In genomic region chr6:139920027-139920851, GRCh38 we compare ENCODE assay signal across 13 cellular contexts.
DNase-seq lines count a peak whose midpoint lies in the region; ATAC-seq, FAIRE-seq and TF ChIP-seq lines count a peak whose summit lies in the region.
"Had no signal": no experiment of that assay in that cellular context is flagged by ENCODE, and none has a peak within 500 bp of the region (broad histone marks: within the 10 kb centered on the region; RNA-seq: fewer than 3 reads in every experiment).

No MANE protein-coding gene starts in this region.

- H3K4me3 Mint-ChIP-seq in H9, result peak overlapping the region in 1 of 2 experiments; percentile 5; a peak in 1 of 5 replicates
- H3K4me3 Mint-ChIP-seq: activated naive CD8-positive, alpha-beta T cell had no signal

- no peak overlapping the region for H2AFZ ChIP-seq in H9 (ENCODE audit: low read length)
- no peak overlapping the region; the same call in 1 of the 2 replicates for H2AFZ ChIP-seq in GM12878 (ENCODE audit: control insufficient read depth, low read depth, low read length)
- peak overlapping the region; percentile 58 for H2AFZ ChIP-seq in osteoblast (ENCODE audit: low read length)

- H3K4me2 ChIP-seq in H9 (ENCODE audit: insufficient read depth, insufficient read length, low read length) (no peak overlapping the region), GM12878 (ENCODE audit: control insufficient read depth, insufficient read depth) (no peak overlapping the region), osteoblast (ENCODE audit: insufficient read depth, low read length) (no peak overlapping the region)

- H3K4me1 Mint-ChIP-seq in H9, result peaks cover 22 to 28% of the 10 kb centered on the region in 2 experiments

- no peak overlapping the region for H2AK5ac ChIP-seq in H9 (ENCODE audit: insufficient read length, low read length)

- H2BK15ac ChIP-seq in H9 (ENCODE audit: low read depth, low read length), result no peak overlapping the region

- SMC1A ChIA-PET in GM12878 (lab: Charles Lee; ENCODE audit: uncharacterized antibody, unreplicated experiment), result interaction anchor here (0.7 to 7.8 kb wide), 5 partner anchors 9 to 57 kb away, joined by 3 to 39 read pairs (median 13); no protein-coding TSS in a partner anchor

- H3T11ph ChIP-seq in H9 (ENCODE audit: low read length), result no peak overlapping the region

- no peak overlapping the region for H3K18ac ChIP-seq in H9 (ENCODE audit: insufficient read length, low read depth, low read length)

- no peaks in the 10 kb centered on the region for H3K79me1 ChIP-seq in H9 (ENCODE audit: insufficient read depth, low read depth, low read length, poor library complexity, severe bottlenecking)

- peak overlapping the region; percentile 44 for H3K4me3 ChIP-seq in NB4 (ENCODE audit: low read depth, low read length)
- no peak overlapping the region for H3K4me3 ChIP-seq in GM12878
- H3K4me3 ChIP-seq in osteoblast (ENCODE audit: insufficient read depth, low read length), result no peak overlapping the region
- H3K4me3 ChIP-seq in brain microvascular endothelial cell (ENCODE audit: low read depth, low read length), result no peak overlapping the region
- H3K4me3 ChIP-seq in effector memory CD4-positive, alpha-beta T cell (ENCODE audit: insufficient read depth, low read depth, low read length, poor library complexity, severe bottlenecking), result no peak overlapping the region

- H3K36me3 Mint-ChIP-seq in H9 (ENCODE audit: insufficient read depth in 1 of 3, low read depth in 3 of 3), result peaks cover 0 to 2% (median 0%) of the 10 kb centered on the region in 3 experiments; a peak in 2 of 7 replicates
- H3K36me3 Mint-ChIP-seq: activated naive CD8-positive, alpha-beta T cell had no signal

- no peak overlapping the region for H4K8ac ChIP-seq in H9 (replicated peaks; ENCODE audit: insufficient read length, low read depth, low read length)

- no peaks in the 10 kb centered on the region for H3K79me2 ChIP-seq in H9 (ENCODE audit: insufficient read depth, low read length)
- no peaks in the 10 kb centered on the region for H3K79me2 ChIP-seq in GM12878 (ENCODE audit: control insufficient read depth, insufficient read depth, low read length)
- no peaks in the 10 kb centered on the region for H3K79me2 ChIP-seq in osteoblast (ENCODE audit: insufficient read depth, low read length)

- H4K20me1 ChIP-seq in H9 (ENCODE audit: control insufficient read depth, insufficient read depth, insufficient read length), result no peaks in the 10 kb centered on the region
- no peaks in the 10 kb centered on the region for H4K20me1 ChIP-seq in GM12878 (ENCODE audit: control insufficient read depth, insufficient read depth)
- no peaks in the 10 kb centered on the region for H4K20me1 ChIP-seq in osteoblast (ENCODE audit: insufficient read depth, low read length)

- peak overlapping the region; percentile 1 to 73 (median 2); a peak in 5 of 7 replicates for H3K27ac Mint-ChIP-seq in H9
- H3K27ac Mint-ChIP-seq: activated naive CD8-positive, alpha-beta T cell had no signal

- intact Hi-C loops in GM12878 (cut with micrococcal nuclease; ENCODE audit: unreplicated experiment), result no loop called here

- no peaks in the 10 kb centered on the region for H3K27me3 Mint-ChIP-seq in H9 (ENCODE audit: low read depth)

- no peak for TF ChIP-seq POLR2A in NB4 (IDR thresholded peaks at IDR 0.05; ENCODE audit: extremely low read depth, insufficient read length)
- TF ChIP-seq POLR2A in GM12878 (IDR thresholded peaks at IDR 0.05; ENCODE audit: low read depth, low read length), result no peak

- no peak overlapping the region for H4K5ac ChIP-seq in H9 (ENCODE audit: insufficient read length, low read depth, low read length)

- no peak for TF ChIP-seq EP300 in GM12878 (IDR thresholded peaks at IDR 0.05; ENCODE audit: borderline replicate concordance in 1 of 2, control insufficient read depth in 1 of 2, low read depth in 2 of 2, low read length in 2 of 2)

- no peak for TF ChIP-seq CTCF in H9 (conservative IDR thresholded peaks at IDR 0.05)
- no peak for TF ChIP-seq CTCF in NB4 (IDR thresholded peaks at IDR 0.05; ENCODE audit: low read depth, low read length)
- no peak for TF ChIP-seq CTCF in GM12878 (IDR thresholded peaks at IDR 0.05 in 2 of 3, conservative IDR thresholded peaks at IDR 0.05 in 1 of 3; ENCODE audit: control insufficient read depth in 2 of 3, extremely low read depth in 1 of 3, insufficient read depth in 1 of 3, low read depth in 3 of 3, low read length in 3 of 3)
- TF ChIP-seq CTCF in osteoblast (IDR thresholded peaks at IDR 0.05; ENCODE audit: extremely low read depth, low read depth, low read length), result no peak
- no peak for TF ChIP-seq CTCF in brain microvascular endothelial cell (IDR thresholded peaks at IDR 0.05; ENCODE audit: low read depth, low read length, missing control alignments)

- no peak overlapping the region for H3K56ac ChIP-seq in H9 (ENCODE audit: insufficient read length, low read depth, low read length)

- FAIRE-seq in GM12878 (lab: Jason Lieb, UNC), result no peak
- FAIRE-seq: colon, keratinocyte had no signal

- no peak overlapping the region for H3K4ac ChIP-seq in H9 (ENCODE audit: low read depth, low read length)

- H4K91ac ChIP-seq in H9 (ENCODE audit: insufficient read length, low read depth, low read length), result no peak overlapping the region

- DNase-seq in H9 (no peak), NB4 (ENCODE audit: low read depth) (peak; percentile 72), GM12878 (ENCODE audit: low read depth, low spot score) (no peak), osteoblast (ENCODE audit: insufficient read length, low spot score, missing footprints) (peak; percentile 30), brain microvascular endothelial cell (no peak)
- no peak for DNase-seq in activated CD4-positive, alpha-beta T cell treated with anti-CD3 and anti-CD28 coated beads, Interleukin-2, amount 50 U/mL, for 48 hours
- no peak for DNase-seq in effector memory CD4-positive, alpha-beta T cell
- DNase-seq: Caco-2; NCI-H526 treated with DMSO at 0.1 percent for 48 hours; stimulated activated naive CD8-positive, alpha-beta T cell treated with anti-CD3 and anti-CD28 coated beads, Interleukin-15, Interleukin-2, amounts not matched to agents 100 U/mL and 50 U/mL, for 24 hours had no signal

- no peaks in the 10 kb centered on the region for H3K4me1 ChIP-seq in H9 (ENCODE audit: insufficient read depth, low read length)
- peaks cover 3% of the 10 kb centered on the region; the same call in 1 of the 2 replicates for H3K4me1 ChIP-seq in GM12878 (ENCODE audit: control insufficient read depth, insufficient read depth, low read length)
- peaks cover 4% of the 10 kb centered on the region for H3K4me1 ChIP-seq in osteoblast (ENCODE audit: insufficient read depth, low read length)
- no peaks in the 10 kb centered on the region for H3K4me1 ChIP-seq in effector memory CD4-positive, alpha-beta T cell (ENCODE audit: control insufficient read depth, insufficient read depth, low read length, poor library complexity, severe bottlenecking)

- H3K27me3 ChIP-seq in H9 (ENCODE audit: insufficient read depth, low read length) (no peaks in the 10 kb centered on the region), GM12878 (replicated peaks in 1 of 2; ENCODE audit: control insufficient read depth in 2 of 2, insufficient read depth in 2 of 2, low read length in 1 of 2) (no peaks in the 10 kb centered on the region; a peak in 1 of 4 replicates), osteoblast (ENCODE audit: insufficient read depth, low read length) (no peaks in the 10 kb centered on the region), brain microvascular endothelial cell (replicated peaks) (no peaks in the 10 kb centered on the region)
- H3K27me3 ChIP-seq in effector memory CD4-positive, alpha-beta T cell (replicated peaks; ENCODE audit: control insufficient read depth, insufficient read depth, low read length, poor library complexity, severe bottlenecking), result no peaks in the 10 kb centered on the region

- WGBS in H9 (ENCODE audit: extremely low coverage, insufficient read length, low lambda C conversion rate), result no CpG with 5 or more reads among the region's 8 CpGs
- WGBS in GM12878 (ENCODE audit: insufficient coverage, insufficient replicate concordance, low lambda C conversion rate, missing lambda C conversion rate), result 21% methylated on average over 8 of the region's 8 CpGs

- H3K27ac ChIP-seq in H9 (ENCODE audit: insufficient read length, low read depth, low read length) (no peak overlapping the region), GM12878 (ENCODE audit: control insufficient read depth, insufficient read depth) (no peak overlapping the region), osteoblast (ENCODE audit: low read depth, low read length) (no peak overlapping the region), brain microvascular endothelial cell (no peak overlapping the region)
- no peak overlapping the region for H3K27ac ChIP-seq in effector memory CD4-positive, alpha-beta T cell (ENCODE audit: insufficient read depth, low read length, poor library complexity, severe bottlenecking)

- no TSS peak for BruUV-seq in GM12878 (replicated peaks; lab: Mats Ljungman, UMichigan)

- in situ Hi-C loops in GM12878 (cut with MboI) (no loop called here), brain microvascular endothelial cell (cut with HindIII; ENCODE audit: low pct_ligation_motif_present, low sequenced_read_pairs) (no loop called here)

- POLR2A ChIA-PET in GM12878 (lab: Charles Lee), result interaction anchor here (1.1 kb wide), 1 partner anchor 17 kb away, joined by 8 read pairs; no protein-coding TSS in a partner anchor

- RAD21 ChIA-PET in GM12878 (lab: Charles Lee; ENCODE audit: unreplicated experiment), result interaction anchor here (0.6 to 3.1 kb wide), 10 partner anchors 16 to 551 kb away, joined by 3 to 18 read pairs (median 3); partner anchors contain the start of gene CITED2

- no peak overlapping the region for H3K14ac ChIP-seq in H9 (ENCODE audit: insufficient read depth, low read length)

- no peaks in the 10 kb centered on the region for H3K9me3 Mint-ChIP-seq in H9

- no peak overlapping the region for H2BK20ac ChIP-seq in H9 (ENCODE audit: low read depth, low read length, poor library complexity, severe bottlenecking)

- CTCF ChIA-PET in GM12878 (lab: Yijun Ruan, JAX), result interaction anchor here (0.9 to 1.6 kb wide), 4 partner anchors 8 to 219 kb away, joined by 3 to 4 read pairs (median 3); no protein-coding TSS in a partner anchor

- no peak overlapping the region for H2BK5ac ChIP-seq in H9 (ENCODE audit: insufficient read length, low read length)

- no peak for TF ChIP-seq RAD21 in GM12878 (IDR thresholded peaks at IDR 0.05; ENCODE audit: insufficient read depth, low read depth, low read length)

- no peaks in the 10 kb centered on the region for H3K9me3 ChIP-seq in H9 (ENCODE audit: control insufficient read depth, low read depth, low read length)
- no peaks in the 10 kb centered on the region; the same call in 2 of the 3 replicates for H3K9me3 ChIP-seq in GM12878 (replicated peaks; ENCODE audit: control insufficient read depth, insufficient read depth, low read length)
- H3K9me3 ChIP-seq in osteoblast (ENCODE audit: low read depth, low read length), result no peaks in the 10 kb centered on the region
- H3K9me3 ChIP-seq in effector memory CD4-positive, alpha-beta T cell (ENCODE audit: control insufficient read depth, low read length), result no peaks in the 10 kb centered on the region
- H3K9me3 ChIP-seq: Caco-2 had no signal

- H3K9ac ChIP-seq in H9 (ENCODE audit: extremely low read depth, insufficient read length, low read length), result no peak overlapping the region
- H3K9ac ChIP-seq in GM12878 (ENCODE audit: control insufficient read depth, insufficient read depth, low read length), result no peak overlapping the region

- ATAC-seq in GM12878, result no peak; the same call in 2 of the 3 replicates
- ATAC-seq: stimulated activated naive CD8-positive, alpha-beta T cell treated with anti-CD3 and anti-CD28 coated beads, Interleukin-15, Interleukin-2, amounts not matched to agents 100 U/mL and 50 U/mL, for 24 hours had no signal

- no peaks in the 10 kb centered on the region for H3K36me3 ChIP-seq in GM12878 (ENCODE audit: control insufficient read depth in 2 of 2, insufficient read depth in 2 of 2, low read length in 1 of 2)
- H3K36me3 ChIP-seq in osteoblast (ENCODE audit: insufficient read depth, low read length), result no peaks in the 10 kb centered on the region
- H3K36me3 ChIP-seq in brain microvascular endothelial cell (replicated peaks), result no peaks in the 10 kb centered on the region
- H3K36me3 ChIP-seq in effector memory CD4-positive, alpha-beta T cell (ENCODE audit: control insufficient read depth, insufficient read depth, low read length), result no peaks in the 10 kb centered on the region

- no peak overlapping the region for H3K23ac ChIP-seq in H9 (ENCODE audit: insufficient read length, low read depth, low read length)

- no peaks in the 10 kb centered on the region for H3K23me2 ChIP-seq in H9 (ENCODE audit: insufficient read length, low read depth, low read length, poor library complexity, severe bottlenecking)

- no peak overlapping the region for H2BK12ac ChIP-seq in H9 (ENCODE audit: insufficient read length, low read depth, low read length)

- H2BK120ac ChIP-seq in H9 (ENCODE audit: low read depth, low read length, poor library complexity, severe bottlenecking), result no peak overlapping the region

Comparison
In these comparisons a context has a peak if more than half of its experiments do, and no peak if none do; other contexts are left out.
1. DNase-seq: peak in NB4 (single experiment) and osteoblast (single experiment); none in H9 (single experiment), GM12878 (single experiment), brain microvascular endothelial cell (single experiment), activated CD4-positive, alpha-beta T cell treated with anti-CD3 and anti-CD28 coated beads, Interleukin-2, amount 50 U/mL, for 48 hours (0 of 2) and effector memory CD4-positive, alpha-beta T cell (0 of 3).